11 cellular contexts compared by ENCODE assay signal in the genomic region with DNA sequence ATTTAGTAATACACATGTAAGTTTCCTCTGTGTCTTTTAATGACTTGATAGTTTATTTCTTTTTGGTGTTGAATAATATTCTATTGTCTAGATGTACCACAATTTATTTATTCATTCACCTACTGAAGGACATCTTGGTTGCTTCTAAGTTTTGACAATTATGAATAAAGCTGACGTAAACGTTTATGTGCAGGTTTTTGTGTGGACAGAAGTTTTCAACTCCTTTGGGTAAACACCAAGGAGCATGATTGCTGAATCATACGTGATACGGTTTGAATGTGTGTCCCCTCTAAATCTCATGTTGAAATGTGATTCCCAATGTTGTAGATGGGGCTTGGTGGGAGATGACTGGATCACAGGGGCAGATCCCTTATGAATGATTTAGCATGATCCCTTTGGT. TPM values are rescaled to one million over a fixed set of nuclear protein-coding genes. Genes with fewer than 3 reads are reported as not detected.
"Had no signal": no experiment of that assay in that cellular context is flagged by ENCODE, and none has a peak within 500 bp of the region (broad histone marks: within the 10 kb centered on the region; RNA-seq: fewer than 3 reads in every experiment).

No MANE protein-coding gene starts in this region.

- DNase-seq: GM23248, GOT3, H7, H9, HCEC 1CT, HFFc6 had no signal

- ATAC-seq: GM23338, HCT116 had no signal

- FAIRE-seq: H54 had no signal

- H3K4me3 ChIP-seq: GM23248, GM23338, HAP-1 had no signal

- H3K4me1 ChIP-seq: HAP-1 had no signal

- H3K9me3 ChIP-seq: HAP-1 had no signal

- H3K27ac ChIP-seq: GM23248 had no signal

- H3K4me2 ChIP-seq: GM23338 had no signal

- H2AFZ ChIP-seq: GM23248, GM23338 had no signal

- H3K36me3 ChIP-seq: HAP-1 had no signal

- H3K9ac ChIP-seq: GM23248 had no signal

RNA-seq across cellular contexts. Expression of a gene that starts 21.5 kb away (rescaled TPM):
- total RNA-seq: GM23338, H4, H9 had no signal
- polyA plus RNA-seq: GM23338 had no signal
